In the genomic region with DNA sequence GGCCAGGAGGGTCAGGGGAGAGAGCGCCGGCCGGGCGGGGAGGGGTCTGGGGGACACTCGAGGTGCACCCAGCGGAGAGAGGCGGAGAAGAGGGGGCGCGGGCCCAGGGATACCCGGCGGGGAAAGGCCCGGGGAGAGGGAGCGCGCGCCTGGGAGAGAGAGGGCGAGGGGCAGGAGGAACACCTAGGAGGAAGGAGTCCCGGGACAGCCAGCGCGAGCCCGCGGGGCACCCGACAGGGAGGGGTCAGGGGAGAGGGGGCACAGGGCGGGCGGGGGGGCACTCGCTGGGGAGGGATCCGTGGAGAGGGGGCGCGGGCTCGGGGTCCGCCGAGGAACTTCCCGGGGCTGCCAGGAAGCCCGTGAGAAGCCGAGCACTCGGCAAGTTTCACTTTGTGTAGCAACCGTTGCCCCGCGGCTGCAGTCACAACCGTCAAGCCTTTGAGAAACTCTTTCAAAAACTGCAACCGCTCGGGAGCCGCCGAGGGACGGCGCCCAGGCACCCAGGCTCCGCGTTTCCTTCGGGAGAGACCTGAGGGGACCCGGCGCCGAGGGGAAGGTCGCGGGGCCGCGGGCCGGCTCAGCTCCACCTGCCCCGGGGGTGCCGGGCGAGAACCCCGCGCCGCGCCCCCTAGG, we compare ENCODE assay signal across 8 cellular contexts. TPM values are rescaled to one million over a fixed set of nuclear protein-coding genes. Genes with fewer than 3 reads are reported as not detected.
A peak's percentile ranks its signal among the peaks of the same experiment; 100 is the strongest.
DNase-seq lines count a peak whose midpoint lies in the region; ATAC-seq and TF ChIP-seq lines count a peak whose summit lies in the region.

No MANE protein-coding gene starts in this region.

- H3K4me1 ChIP-seq in fibroblast of lung (ENCODE audit: control insufficient read depth, extremely low read depth, insufficient read depth, low read length) (peaks cover 4% of the 10 kb centered on the region), subcutaneous abdominal adipose tissue (ENCODE audit: control insufficient read depth in 5 of 5, insufficient read depth in 5 of 5, low read length in 5 of 5) (peaks cover 0 to 38% (median 17%) of the 10 kb centered on the region in 5 donors)

- no peaks in the 10 kb centered on the region for H3K36me3 Mint-ChIP-seq in natural killer cell treated with Interleukin-12 subunit alpha and Interleukin-12 subunit beta and Interleukin-15 and Interleukin-18, amount 100 ng/mL, for 72 hours

- H3K9ac ChIP-seq in fibroblast of lung (ENCODE audit: insufficient read depth, low read length), result peak overlapping the region; percentile 83
- peak overlapping the region in 3 of 5 donors; percentile 64 to 79 (median 73) for H3K9ac ChIP-seq in subcutaneous abdominal adipose tissue (ENCODE audit: low read length in 5 of 5)

- no peaks in the 10 kb centered on the region for H3K27me3 Mint-ChIP-seq in natural killer cell treated with Interleukin-12 subunit alpha and Interleukin-12 subunit beta and Interleukin-15 and Interleukin-18, amount 100 ng/mL, for 72 hours

- H3K36me3 ChIP-seq in fibroblast of lung (ENCODE audit: control insufficient read depth, insufficient read depth, low read length) (peaks cover 2% of the 10 kb centered on the region), subcutaneous abdominal adipose tissue (ENCODE audit: control insufficient read depth in 5 of 5, insufficient read depth in 5 of 5, low read length in 5 of 5) (no peaks in the 10 kb centered on the region)

- no peak overlapping the region for H2AFZ ChIP-seq in fibroblast of lung (ENCODE audit: low read length)

- no peak for TF ChIP-seq CTCF in fibroblast of lung (conservative IDR thresholded peaks at IDR 0.05 in 1 of 2, IDR thresholded peaks at IDR 0.05 in 1 of 2; ENCODE audit: low read depth in 1 of 2, low read length in 2 of 2)

- H3K4me1 Mint-ChIP-seq in natural killer cell treated with Interleukin-12 subunit alpha and Interleukin-12 subunit beta and Interleukin-15 and Interleukin-18, amount 100 ng/mL, for 72 hours (ENCODE audit: low read depth in 2 of 2), result peaks cover 50 to 56% of the 10 kb centered on the region in 2 donors

- H3K4me3 ChIP-seq in fibroblast of lung (replicated peaks in 1 of 4; ENCODE audit: control extremely low read depth in 1 of 4, insufficient read depth in 1 of 4, low read depth in 3 of 4, low read length in 4 of 4) (peak overlapping the region; percentile 55 to 88 (median 62)), subcutaneous abdominal adipose tissue (ENCODE audit: low read depth in 1 of 5, low read length in 5 of 5) (peak overlapping the region; percentile 44 to 78 (median 75))

- H3K27ac Mint-ChIP-seq in natural killer cell treated with Interleukin-12 subunit alpha and Interleukin-12 subunit beta and Interleukin-15 and Interleukin-18, amount 100 ng/mL, for 72 hours, result peak overlapping the region; percentile 89

- DNase-seq in AG20443 (ENCODE audit: low spot score), result peak; percentile 75
- peak; percentile 83 for DNase-seq in OCI-M1 (lab: John Stamatoyannopoulos, UW)
- DNase-seq in activated T-helper 1 cell treated with Interleukin-2 at 50 U/mL for 16 hours (ENCODE audit: low read depth), result peak; percentile 47
- peak; percentile 61 to 66 for DNase-seq in fibroblast of lung (ENCODE audit: low read depth in 2 of 2)
- DNase-seq in natural killer cell treated with Interleukin-12 subunit alpha and Interleukin-12 subunit beta and Interleukin-15 and Interleukin-18, amount 100 ng/mL, for 72 hours (ENCODE audit: low spot score), result peak; percentile 84

- H3K27me3 ChIP-seq in fibroblast of lung (ENCODE audit: control insufficient read depth, insufficient read depth, low read length) (no peaks in the 10 kb centered on the region), subcutaneous abdominal adipose tissue (ENCODE audit: control insufficient read depth in 5 of 5, insufficient read depth in 4 of 5, low read length in 5 of 5) (no peaks in the 10 kb centered on the region)

- H3K27ac ChIP-seq in fibroblast of lung (ENCODE audit: insufficient read depth, low read length), result peak overlapping the region; percentile 77
- H3K27ac ChIP-seq in subcutaneous abdominal adipose tissue (ENCODE audit: low read depth, low read length), result peak overlapping the region; percentile 41

- H3K9me3 Mint-ChIP-seq in natural killer cell treated with Interleukin-12 subunit alpha and Interleukin-12 subunit beta and Interleukin-15 and Interleukin-18, amount 100 ng/mL, for 72 hours, result no peaks in the 10 kb centered on the region

- peak overlapping the region; percentile 88 for H3K4me3 Mint-ChIP-seq in natural killer cell treated with Interleukin-12 subunit alpha and Interleukin-12 subunit beta and Interleukin-15 and Interleukin-18, amount 100 ng/mL, for 72 hours

- H3K9me3 ChIP-seq in fibroblast of lung (ENCODE audit: control insufficient read depth, insufficient read depth, low read depth, low read length), result no peaks in the 10 kb centered on the region
- no peaks in the 10 kb centered on the region for H3K9me3 ChIP-seq in subcutaneous abdominal adipose tissue (ENCODE audit: control insufficient read depth in 5 of 5, low read length in 5 of 5)

- no peak overlapping the region for H3K4me2 ChIP-seq in fibroblast of lung (ENCODE audit: extremely low read depth, insufficient read depth, low read length)

- H3K79me2 ChIP-seq in fibroblast of lung (ENCODE audit: control insufficient read depth, insufficient read depth, low read length), result peaks cover 42% of the 10 kb centered on the region

- ATAC-seq in GM19023 (IDR thresholded peaks at IDR 0.05; ENCODE audit: unreplicated experiment) (peak; percentile 34), HG03139 (IDR thresholded peaks at IDR 0.05; ENCODE audit: unreplicated experiment) (peak; percentile 20)
- ATAC-seq in natural killer cell treated with Interleukin-12 subunit alpha and Interleukin-12 subunit beta and Interleukin-15 and Interleukin-18, amount 100 ng/mL, for 72 hours, result peak; percentile 69 to 81

- no peaks in the 10 kb centered on the region for H4K20me1 ChIP-seq in fibroblast of lung (ENCODE audit: control insufficient read depth, extremely low read depth, insufficient read depth, low read length)

RNA-seq across cellular contexts. Expression of a gene that starts 0.5 kb away (rescaled TPM):
- total RNA-seq in fibroblast of lung, result 55.2 and 89.0 TPM in 2 replicates
- 105 and 132 TPM in 2 replicates for polyA plus RNA-seq in fibroblast of lung
- 103 and 125 TPM in 2 replicates for polyA plus RNA-seq in fibroblast of lung (2012)
- 108 and 119 TPM in 2 replicates for polyA minus RNA-seq in fibroblast of lung (ENCODE audit: low replicate concordance)
- 100 to 1,000 TPM in 1 of 2 donors, 10 to 100 TPM in 1; 71.0 to 135 TPM for total RNA-seq in natural killer cell treated with Interleukin-12 subunit alpha and Interleukin-12 subunit beta and Interleukin-15 and Interleukin-18, amount 100 ng/mL, for 72 hours

Comparison
In these comparisons a context has a peak if more than half of its experiments do, and no peak if none do; other contexts are left out.
1. Peak in every context shown above with its lines: DNase-seq, ATAC-seq, H3K4me3 ChIP-seq and H3K27ac ChIP-seq.
2. ATAC-seq: peak in every context shown above with its lines; median percentile 75 in natural killer cell treated with Interleukin-12 subunit alpha and Interleukin-12 subunit beta and Interleukin-15 and Interleukin-18, amount 100 ng/mL, for 72 hours; 34 in GM19023; 20 in HG03139.